In genomic region chr9:33044677-33045282, GRCh38 we compare ENCODE assay signal across 1 cellular context.
TF ChIP-seq lines count a peak whose summit lies in the region.

No MANE protein-coding gene starts in this region.

TF ChIP-seq in IMR-90, 13 proteins besides CTCF, POLR2A, EP300 and RAD21:
- TF ChIP-seq MAFK (IDR thresholded peaks at IDR 0.05; ENCODE audit: low read depth, low read length) (no peak), CHD1 (IDR thresholded peaks at IDR 0.05; ENCODE audit: low read depth, low read length) (no peak), MXI1 (IDR thresholded peaks at IDR 0.05; ENCODE audit: borderline replicate concordance, low read depth, low read length) (no peak), FOS (IDR thresholded peaks at IDR 0.05; ENCODE audit: low read depth, low read length) (no peak), SMC3 (IDR thresholded peaks at IDR 0.05; ENCODE audit: low read depth, low read length) (no peak), RCOR1 (IDR thresholded peaks at IDR 0.05; ENCODE audit: insufficient replicate concordance, low read length) (no peak), BHLHE40 (IDR thresholded peaks at IDR 0.05; ENCODE audit: low read depth, low read length) (no peak), RFX5 (IDR thresholded peaks at IDR 0.05; ENCODE audit: low read depth, low read length) (no peak), CEBPB (IDR thresholded peaks at IDR 0.05; ENCODE audit: low read depth, low read length) (no peak), MAZ (IDR thresholded peaks at IDR 0.05; ENCODE audit: borderline replicate concordance, low read depth, low read length) (no peak), USF2 (IDR thresholded peaks at IDR 0.05; ENCODE audit: low read depth, low read length) (no peak), NFE2L2 (IDR thresholded peaks at IDR 0.05; ENCODE audit: low read depth, low read length) (no peak), ELK1 (IDR thresholded peaks at IDR 0.05; ENCODE audit: borderline replicate concordance, low read depth, low read length) (no peak)
